ENCODE assay signal across 1 cellular context in the genomic region with DNA sequence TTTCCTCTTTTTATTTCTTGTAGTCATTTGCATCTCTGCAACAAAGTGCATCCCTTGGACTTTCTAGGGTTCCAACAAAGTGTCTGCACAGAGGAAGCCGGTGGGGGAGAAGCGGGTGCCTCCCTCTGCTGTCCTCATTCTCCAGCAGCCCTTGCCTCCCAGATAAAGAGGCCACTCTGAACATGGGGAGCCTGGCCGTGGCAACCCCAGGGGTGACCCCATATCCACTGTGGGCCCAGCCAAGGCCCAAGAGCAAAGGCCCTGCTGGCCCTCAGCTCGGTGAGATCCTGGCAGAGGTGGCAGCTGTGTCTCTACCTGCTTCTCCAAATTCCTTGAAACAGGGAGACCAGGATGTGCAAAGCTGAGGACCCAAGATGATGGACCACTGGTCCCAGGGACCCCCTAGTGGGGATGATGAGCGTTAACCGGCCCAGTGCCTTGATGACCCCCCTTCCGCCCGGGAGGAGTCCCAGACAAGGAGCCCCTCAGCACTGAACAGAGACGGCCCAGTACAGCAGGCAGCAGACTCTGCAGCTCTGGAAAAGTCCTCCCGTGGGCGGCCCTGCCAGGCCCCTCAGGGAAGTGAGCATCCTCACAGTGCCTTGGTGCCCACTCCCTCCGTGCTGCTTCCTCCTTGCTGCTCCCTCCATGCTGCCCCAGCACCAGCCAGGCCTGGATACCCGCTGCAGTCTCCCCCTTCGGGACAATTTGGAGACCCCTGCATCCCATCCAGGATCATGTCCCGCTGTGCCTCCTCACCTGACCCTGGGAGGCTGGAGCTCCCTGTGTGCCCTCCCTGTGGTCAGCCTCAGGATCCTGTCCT.
TF ChIP-seq lines count a peak whose summit lies in the region.

No MANE protein-coding gene starts in this region.

TF ChIP-seq in WTC11, 78 proteins besides CTCF, POLR2A, EP300 and RAD21 (continued from another document):
- TF ChIP-seq, protein P1, sequence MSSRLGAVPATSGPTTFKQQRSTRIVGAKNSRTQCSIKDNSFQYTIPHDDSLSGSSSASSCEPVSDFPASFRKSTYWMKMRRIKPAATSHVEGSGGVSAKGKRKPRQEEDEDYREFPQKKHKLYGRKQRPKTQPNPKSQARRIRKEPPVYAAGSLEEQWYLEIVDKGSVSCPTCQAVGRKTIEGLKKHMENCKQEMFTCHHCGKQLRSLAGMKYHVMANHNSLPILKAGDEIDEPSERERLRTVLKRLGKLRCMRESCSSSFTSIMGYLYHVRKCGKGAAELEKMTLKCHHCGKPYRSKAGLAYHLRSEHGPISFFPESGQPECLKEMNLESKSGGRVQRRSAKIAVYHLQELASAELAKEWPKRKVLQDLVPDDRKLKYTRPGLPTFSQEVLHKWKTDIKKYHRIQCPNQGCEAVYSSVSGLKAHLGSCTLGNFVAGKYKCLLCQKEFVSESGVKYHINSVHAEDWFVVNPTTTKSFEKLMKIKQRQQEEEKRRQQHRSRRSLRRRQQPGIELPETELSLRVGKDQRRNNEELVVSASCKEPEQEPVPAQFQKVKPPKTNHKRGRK (CRISPR knock-in tag; IDR thresholded peaks at IDR 0.05; ENCODE audit: borderline replicate concordance), result no peak
- no peak for TF ChIP-seq SOX15 (CRISPR knock-in tag; IDR thresholded peaks at IDR 0.05)
